Comparison of ENCODE assay signal across 20 cellular contexts in genomic region chr3:174874258-174874657, GRCh38.
"Had no signal": no experiment of that assay in that cellular context is flagged by ENCODE, and none has a peak within 500 bp of the region (broad histone marks: within the 10 kb centered on the region; RNA-seq: fewer than 3 reads in every experiment).

No MANE protein-coding gene starts in this region.

- H3K9me3 ChIP-seq: right lobe of liver, testis had no signal

- H3K79me2 ChIP-seq: parathyroid adenoma had no signal

- H3K36me3 ChIP-seq: right lobe of liver had no signal

- H2AFZ ChIP-seq: parathyroid adenoma had no signal

- H3K27ac ChIP-seq: epithelial cell of prostate, parathyroid adenoma, right lobe of liver, testis had no signal

- H3K27me3 ChIP-seq: right lobe of liver, testis had no signal

- DNase-seq: activated CD4-positive, alpha-beta T cell treated with anti-CD3 and anti-CD28 coated beads, Interleukin-2, amount 10 ng/mL, durations not matched to agents 24 days and 14 days; activated CD8-positive, alpha-beta T cell treated with anti-CD3 and anti-CD28 coated beads for 36 hours; activated naive CD4-positive, alpha-beta T cell; activated naive CD8-positive, alpha-beta T cell treated with anti-CD3 and anti-CD28 coated beads, Interleukin-2, amount 10 ng/mL, durations not matched to agents 7 days and 5 days; activated T-cell treated with anti-CD3 and anti-CD28 coated beads, Interleukin-2, amount 50 U/mL, for 1 hour; amygdala; foreskin melanocyte; glutamatergic neuron; hippocampal formation; islet precursor cell; right lobe of liver; small intestine; stimulated activated CD4-positive, alpha-beta T cell treated with anti-CD3 and anti-CD28 coated beads, Interleukin-4, amount 100 ng/mL, for 24 hours; testis had no signal

- ATAC-seq: activated CD8-positive, alpha-beta T cell treated with anti-CD3 and anti-CD28 coated beads for 36 hours; activated T-helper 17 cell treated with anti-CD3 and anti-CD28 coated beads, Interleukin-2, amount 50 U/mL, for 72 hours; left lobe of liver; natural killer cell treated with Interleukin-12 subunit alpha and Interleukin-12 subunit beta and Interleukin-15 and Interleukin-18, amount 100 ng/mL, for 72 hours; right lobe of liver; stimulated activated effector memory CD8-positive, alpha-beta T cell treated with anti-CD3 and anti-CD28 coated beads, Interleukin-12 subunit alpha, Interleukin-12 subunit beta, amount 100 ng/mL, for 72 hours had no signal

- H3K4me3 ChIP-seq: right lobe of liver, testis had no signal

- H3K9ac ChIP-seq: parathyroid adenoma had no signal
